Comparison of ENCODE assay signal across 6 cellular contexts in genomic region chr3:197663367-197664140, GRCh38.
A peak's percentile ranks its signal among the peaks of the same experiment; 100 is the strongest.
DNase-seq lines count a peak whose midpoint lies in the region; ATAC-seq, FAIRE-seq and TF ChIP-seq lines count a peak whose summit lies in the region.
"Not testable (repeated sequence)": the region's sequence is repeated elsewhere in the genome, so short reads cannot be mapped to it uniquely, and the experiment has no call there.

No MANE protein-coding gene starts in this region.

- not testable (repeated sequence) for TF ChIP-seq POLR2A in GM12891 (IDR thresholded peaks at IDR 0.05; ENCODE audit: low read depth, low read length); K562 (conservative IDR thresholded peaks at IDR 0.05); HepG2 (IDR thresholded peaks at IDR 0.05; ENCODE audit: insufficient read depth in 1 of 2, low read depth in 2 of 2, low read length in 2 of 2)

- intact Hi-C loops in K562 (cut with micrococcal nuclease) = loop anchor here (10.0 kb wide), 1 partner anchor 119 kb away; no protein-coding TSS in a partner anchor
- intact Hi-C loops in HepG2 (cut with micrococcal nuclease; ENCODE audit: unreplicated experiment) = not testable (repeated sequence)

- FAIRE-seq in GM12891 (lab: Jason Lieb, UNC) (peak; percentile 78), urothelium cell line (lab: Jason Lieb, UNC) (peak; percentile 59)
- FAIRE-seq in K562 (lab: Jason Lieb, UNC); HepG2 (lab: Jason Lieb, UNC): not testable (repeated sequence)

- not testable (repeated sequence) for H2AFZ ChIP-seq in OCI-LY1 (ENCODE audit: low read length); K562 (ENCODE audit: low read depth, low read length); HepG2 (ENCODE audit: low read length)

- not testable (repeated sequence) for H3F3A ChIP-seq in OCI-LY1 (ENCODE audit: insufficient read depth, low read length)

- not testable (repeated sequence) for DNase-seq in GM12891 (ENCODE audit: insufficient read length, low spot score); K562 (ENCODE audit: extremely low read depth in 1 of 4, low spot score in 3 of 4); HepG2 (ENCODE audit: low spot score); urothelium cell line (ENCODE audit: low spot score)

- CTCF ChIA-PET in K562 (lab: Yijun Ruan, JAX; ENCODE audit: low intra/inter-chr PET ratio); HepG2 (lab: Yijun Ruan, JAX; ENCODE audit: low intra/inter-chr PET ratio, low total read pairs): not testable (repeated sequence)

- peak overlapping the region in 1 of 11 experiments; percentile 68; a peak in 2 of 22 replicates for H3K27ac ChIP-seq in BLaER1 treated with 17β-estradiol and CSF1 and Interleukin-3, amounts not matched to agents 10 nM and 100 nM
- H3K27ac ChIP-seq in OCI-LY1 (ENCODE audit: low read depth, low read length, poor library complexity, severe bottlenecking) = peak overlapping the region; percentile 91
- H3K27ac ChIP-seq in K562 (ENCODE audit: extremely low read depth, low read depth, low read length); HepG2 (ENCODE audit: extremely low read length, insufficient read depth, low read length): not testable (repeated sequence)

- H3K9ac ChIP-seq in BLaER1 treated with 17β-estradiol and CSF1 and Interleukin-3, amounts not matched to agents 10 nM and 100 nM = 0 out of 22 replicates have a peak overlapping the region, but pooled peaks of 1 of the 11 experiments have one; percentile 48
- H3K9ac ChIP-seq in OCI-LY1 (ENCODE audit: low read length) = peak overlapping the region; percentile 59; the same call in 1 of the 2 replicates
- not testable (repeated sequence) for H3K9ac ChIP-seq in K562 (ENCODE audit: insufficient read depth in 1 of 2, low read depth in 2 of 2, low read length in 2 of 2); HepG2 (ENCODE audit: insufficient read depth, low read depth, low read length)

- not testable (repeated sequence) for H3K4me3 ChIP-seq in BLaER1 treated with 17β-estradiol and CSF1 and Interleukin-3, amounts not matched to agents 10 nM and 100 nM; OCI-LY1 (ENCODE audit: low read depth, low read length, poor library complexity, severe bottlenecking); K562; HepG2 (replicated peaks in 1 of 3; ENCODE audit: insufficient read depth in 1 of 3, low read depth in 2 of 3, low read length in 3 of 3)

- peaks cover 0 to 54% (median 39%) of the 10 kb centered on the region in 10 experiments; a peak in 17 of 20 replicates for H3K4me1 ChIP-seq in BLaER1 treated with 17β-estradiol and CSF1 and Interleukin-3, amounts not matched to agents 10 nM and 100 nM
- peaks cover 77% of the 10 kb centered on the region for H3K4me1 ChIP-seq in OCI-LY1 (ENCODE audit: insufficient read depth, low read length, severe bottlenecking)
- peaks cover 8 to 26% of the 10 kb centered on the region in 2 experiments; a peak in 4 of 5 replicates for H3K4me1 ChIP-seq in K562 (replicated peaks in 1 of 2; ENCODE audit: control insufficient read depth in 2 of 2, insufficient read depth in 2 of 2, low read length in 2 of 2)
- peaks cover 12% of the 10 kb centered on the region for H3K4me1 ChIP-seq in HepG2 (ENCODE audit: insufficient read depth, low read length)

- ATAC-seq in K562, HepG2: not testable (repeated sequence)

- H3K79me2 ChIP-seq in OCI-LY1 (ENCODE audit: insufficient read depth, low read length); K562 (ENCODE audit: control insufficient read depth, insufficient read depth, low read length); HepG2 (ENCODE audit: insufficient read depth, low read length): not testable (repeated sequence)

- POLR2A ChIA-PET in K562 (lab: Yijun Ruan, JAX); HepG2 (lab: Yijun Ruan, JAX): not testable (repeated sequence)

- H3K27me3 ChIP-seq in BLaER1 treated with 17β-estradiol and CSF1 and Interleukin-3, amounts not matched to agents 10 nM and 100 nM = peaks cover 0 to 21% (median 0%) of the 10 kb centered on the region in 11 experiments; a peak in 7 of 22 replicates
- H3K27me3 ChIP-seq in OCI-LY1 (ENCODE audit: insufficient read depth, low read length); K562 (ENCODE audit: control insufficient read depth in 2 of 2, insufficient read depth in 2 of 2, low read length in 2 of 2); HepG2 (ENCODE audit: control insufficient read depth in 1 of 2, insufficient read depth in 2 of 2, low read length in 2 of 2): not testable (repeated sequence)

- not testable (repeated sequence) for H3K9me2 ChIP-seq in OCI-LY1 (ENCODE audit: low read depth, low read length)

- not testable (repeated sequence) for TF ChIP-seq RAD21 in K562 (CRISPR knock-in tag; conservative IDR thresholded peaks at IDR 0.05 in 1 of 2, IDR thresholded peaks at IDR 0.05 in 1 of 2); HepG2 (CRISPR knock-in tag; IDR thresholded peaks at IDR 0.05)

- not testable (repeated sequence) for TF ChIP-seq CTCF in OCI-LY1 (IDR thresholded peaks at IDR 0.05; ENCODE audit: low read length); K562 (IDR thresholded peaks at IDR 0.05 in 2 of 3, conservative IDR thresholded peaks at IDR 0.05 in 1 of 3; ENCODE audit: insufficient read depth in 2 of 3, low read depth in 1 of 3, low read length in 3 of 3); HepG2 (CRISPR knock-in tag; IDR thresholded peaks at IDR 0.05)

- not testable (repeated sequence) for TF ChIP-seq EP300 in K562 (IDR thresholded peaks at IDR 0.05; ENCODE audit: low read length); HepG2 (IDR thresholded peaks at IDR 0.05; ENCODE audit: low read depth in 2 of 2, low read length in 2 of 2); HepG2 (CRISPR knock-in tag; IDR thresholded peaks at IDR 0.05; ENCODE audit: borderline replicate concordance)

- H4K20me1 ChIP-seq in BLaER1 treated with 17β-estradiol and CSF1 and Interleukin-3, amounts not matched to agents 10 nM and 100 nM; OCI-LY1 (ENCODE audit: insufficient read depth, low read length); K562 (replicated peaks; ENCODE audit: control insufficient read depth, insufficient read depth, low read length); HepG2 (ENCODE audit: insufficient read depth, low read length): not testable (repeated sequence)

- 46% methylated on average over 11 of the region's 25 CpGs for WGBS in K562 (ENCODE audit: insufficient coverage, low coverage, missing lambda C conversion rate)
- WGBS in HepG2 (ENCODE audit: low lambda C conversion rate) = 74% methylated on average over 18 of the region's 25 CpGs

- in situ Hi-C loops in K562 (cut with MboI); HepG2 (cut with HindIII; ENCODE audit: extremely low pct_ligation_motif_present, low pct_unique_long_range_greater_than_20kb): not testable (repeated sequence)

- not testable (repeated sequence) for H3K9me1 ChIP-seq in K562 (ENCODE audit: control insufficient read depth, insufficient read depth, low read length)

- not testable (repeated sequence) for H3K9me3 ChIP-seq in BLaER1 treated with 17β-estradiol and CSF1 and Interleukin-3, amounts not matched to agents 10 nM and 100 nM (replicated peaks in 1 of 11); OCI-LY1 (ENCODE audit: low read length); K562 (replicated peaks; ENCODE audit: control insufficient read depth, insufficient read depth, low read depth, low read length); HepG2 (ENCODE audit: low read length)

- not testable (repeated sequence) for H3K36me3 ChIP-seq in BLaER1 treated with 17β-estradiol and CSF1 and Interleukin-3, amounts not matched to agents 10 nM and 100 nM; OCI-LY1 (ENCODE audit: insufficient read depth, low read length); K562 (ENCODE audit: control insufficient read depth, insufficient read depth, low read length); HepG2 (replicated peaks in 1 of 2; ENCODE audit: control insufficient read depth in 1 of 2, insufficient read depth in 2 of 2, low read length in 2 of 2)

- not testable (repeated sequence) for BruUV-seq in K562 (replicated peaks; lab: Mats Ljungman, UMichigan); HepG2 (replicated peaks; lab: Mats Ljungman, UMichigan)

- peak overlapping the region in 6 of 11 experiments; percentile 37 to 58 (median 50); a peak in 10 of 22 replicates for H3K4me2 ChIP-seq in BLaER1 treated with 17β-estradiol and CSF1 and Interleukin-3, amounts not matched to agents 10 nM and 100 nM
- H3K4me2 ChIP-seq in OCI-LY1 (ENCODE audit: low read length) = peak overlapping the region; percentile 61; the same call in 1 of the 2 replicates
- H3K4me2 ChIP-seq in K562 (ENCODE audit: insufficient read depth, low read length); HepG2 (ENCODE audit: low read depth, low read length): not testable (repeated sequence)

TF ChIP-seq in K562, 482 proteins besides CTCF, POLR2A, EP300 and RAD21 (continues in another document):
- TF ChIP-seq MAX (CRISPR knock-in tag; IDR thresholded peaks at IDR 0.05) = peak; percentile 73; the same call in 1 of the 2 replicates
- TF ChIP-seq ARID2 (IDR thresholded peaks at IDR 0.05) = peak; percentile 72; the same call in 1 of the 2 replicates

TF ChIP-seq in HepG2, 621 proteins besides CTCF, POLR2A, EP300 and RAD21:
- TF ChIP-seq, protein P1, sequence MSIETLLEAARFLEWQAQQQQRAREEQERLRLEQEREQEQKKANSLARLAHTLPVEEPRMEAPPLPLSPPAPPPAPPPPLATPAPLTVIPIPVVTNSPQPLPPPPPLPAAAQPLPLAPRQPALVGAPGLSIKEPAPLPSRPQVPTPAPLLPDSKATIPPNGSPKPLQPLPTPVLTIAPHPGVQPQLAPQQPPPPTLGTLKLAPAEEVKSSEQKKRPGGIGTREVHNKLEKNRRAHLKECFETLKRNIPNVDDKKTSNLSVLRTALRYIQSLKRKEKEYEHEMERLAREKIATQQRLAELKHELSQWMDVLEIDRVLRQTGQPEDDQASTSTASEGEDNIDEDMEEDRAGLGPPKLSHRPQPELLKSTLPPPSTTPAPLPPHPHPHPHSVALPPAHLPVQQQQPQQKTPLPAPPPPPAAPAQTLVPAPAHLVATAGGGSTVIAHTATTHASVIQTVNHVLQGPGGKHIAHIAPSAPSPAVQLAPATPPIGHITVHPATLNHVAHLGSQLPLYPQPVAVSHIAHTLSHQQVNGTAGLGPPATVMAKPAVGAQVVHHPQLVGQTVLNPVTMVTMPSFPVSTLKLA (IDR thresholded peaks at IDR 0.05) = peak; percentile 92
TF ChIP-seq in HepG2: peak in this region for 1; not testable (repeated sequence) for 620.
